In genomic region chr16:24731722-24732419, GRCh38 we compare ENCODE assay signal across 10 cellular contexts. TPM values are rescaled to one million over a fixed set of nuclear protein-coding genes. Genes with fewer than 3 reads are reported as not detected.
DNase-seq lines count a peak whose midpoint lies in the region; ATAC-seq and TF ChIP-seq lines count a peak whose summit lies in the region.
"Had no signal": no experiment of that assay in that cellular context is flagged by ENCODE, and none has a peak within 500 bp of the region (broad histone marks: within the 10 kb centered on the region; RNA-seq: fewer than 3 reads in every experiment).

No MANE protein-coding gene starts in this region.

- no peaks in the 10 kb centered on the region for H3K9me3 Mint-ChIP-seq in mesothelial cell of epicardium

- peak; percentile 62 for ATAC-seq in Right ventricle myocardium inferior
- no peak for ATAC-seq in GM21381 (IDR thresholded peaks at IDR 0.05; ENCODE audit: unreplicated experiment)
- ATAC-seq: mucosa of descending colon had no signal

- H3K4me1 Mint-ChIP-seq in mesothelial cell of epicardium: peaks cover 33% of the 10 kb centered on the region

- peak overlapping the region; percentile 46 for H3K4me3 Mint-ChIP-seq in mesothelial cell of epicardium

- TF ChIP-seq CTCF in dorsolateral prefrontal cortex (IDR thresholded peaks at IDR 0.05 in 54 of 56, conservative IDR thresholded peaks at IDR 0.05 in 2 of 56; ENCODE audit: low read depth in 1 of 56, partially characterized antibody in 56 of 56) (no peak), mesothelial cell of epicardium (IDR thresholded peaks at IDR 0.05; ENCODE audit: unreplicated experiment) (no peak), uterus (IDR thresholded peaks at IDR 0.05) (no peak), GM13976 (IDR thresholded peaks at IDR 0.05; ENCODE audit: borderline replicate concordance, control extremely low read depth, extremely low read depth, insufficient read depth, missing control alignments) (no peak)

- H3K4me1 ChIP-seq in uterus: peaks cover 9 to 16% of the 10 kb centered on the region in 2 donors

- no peak for TF ChIP-seq POLR2A in uterus (IDR thresholded peaks at IDR 0.05)

- no peaks in the 10 kb centered on the region for H3K9me3 ChIP-seq in uterus
- H3K9me3 ChIP-seq: mucosa of descending colon had no signal

- H3K36me3 ChIP-seq in uterus: no peaks in the 10 kb centered on the region

- in situ Hi-C loops in GM13976 (cut with MboI; ENCODE audit: low sequenced_read_pairs, unreplicated experiment): no loop called here

- peaks cover 10% of the 10 kb centered on the region for H3K36me3 Mint-ChIP-seq in mesothelial cell of epicardium

- H3K27me3 ChIP-seq in dorsolateral prefrontal cortex (no peaks in the 10 kb centered on the region), uterus (no peaks in the 10 kb centered on the region)

- no peaks in the 10 kb centered on the region for H3K27me3 Mint-ChIP-seq in mesothelial cell of epicardium (ENCODE audit: low read depth)

- intact Hi-C loops in Right ventricle myocardium inferior (cut with DNase I): loop anchor here (5.0 kb wide), 1 partner anchor 45 kb away; no protein-coding TSS in a partner anchor
- intact Hi-C loops in cardiac septum (cut with DNase I): loop anchor here (2.0 to 5.0 kb wide), 2 partner anchors 45 to 191 kb away; no protein-coding TSS in a partner anchor
- intact Hi-C loops in dorsolateral prefrontal cortex (cut with DNase I): loop anchor here (5.0 to 10.0 kb wide), 2 partner anchors 40 to 187 kb away; no protein-coding TSS in a partner anchor
- intact Hi-C loops in uterus (cut with DNase I; ENCODE audit: low total_unique reads): no loop called here

- H3K27ac ChIP-seq in dorsolateral prefrontal cortex (peak overlapping the region in 33 of 59 donors; percentile 3 to 97 (median 53)), uterus (peak overlapping the region; percentile 96 to 99)

- DNase-seq in Right ventricle myocardium inferior (ENCODE audit: missing footprints) (peak; percentile 81), cardiac septum (ENCODE audit: low spot score) (no peak), dorsolateral prefrontal cortex (no peak), mesothelial cell of epicardium (ENCODE audit: low spot score in 2 of 2, unreplicated experiment in 2 of 2) (no peak), uterus (no peak), GM13976 (ENCODE audit: low spot score) (no peak), D341Med (ENCODE audit: low spot score) (no peak)
- DNase-seq: SHP77 treated with DMSO at 0.1 percent for 48 hours had no signal

- H3K4me3 ChIP-seq in dorsolateral prefrontal cortex (peak overlapping the region; percentile 1 to 97 (median 85)), uterus (peak overlapping the region in 1 of 2 donors; percentile 96)
- H3K4me3 ChIP-seq: mucosa of descending colon had no signal

- H3K27ac Mint-ChIP-seq in mesothelial cell of epicardium: peak overlapping the region; percentile 53

RNA-seq across cellular contexts. Expression of gene TNRC6A, which starts 2.4 kb away (rescaled TPM):
- total RNA-seq in Right ventricle myocardium inferior (34.8 TPM), cardiac septum (35.6 TPM), dorsolateral prefrontal cortex (100 to 1,000 TPM in 116 of 120 experiments, 10 to 100 TPM in 4; 88.7 to 202 (median 140) TPM), mesothelial cell of epicardium (77.3 to 89.7 TPM (median 82.1 TPM) in 3 replicates), uterus (100 to 1,000 TPM in 1 of 4 donors, 10 to 100 TPM in 3; 22.6 to 109 (median 49.2) TPM)
